Comparison of ENCODE assay signal across 28 cellular contexts in genomic region chr22:19195796-19196731, GRCh38. TPM values are rescaled to one million over a fixed set of nuclear protein-coding genes. Genes with fewer than 3 reads are reported as not detected.
DNase-seq lines count a peak whose midpoint lies in the region; ATAC-seq, FAIRE-seq and TF ChIP-seq lines count a peak whose summit lies in the region.
"Had no signal": no experiment of that assay in that cellular context is flagged by ENCODE, and none has a peak within 500 bp of the region (broad histone marks: within the 10 kb centered on the region; RNA-seq: fewer than 3 reads in every experiment).

No MANE protein-coding gene starts in this region.

- H4K20me1 ChIP-seq in Loucy (ENCODE audit: insufficient read depth, low read length, poor library complexity, severe bottlenecking) (no peaks in the 10 kb centered on the region), K562 (replicated peaks; ENCODE audit: control insufficient read depth, insufficient read depth, low read length) (no peaks in the 10 kb centered on the region; the same call in 1 of the 2 replicates)

- H3K79me2 ChIP-seq in Loucy (ENCODE audit: insufficient read depth, low read length) (no peaks in the 10 kb centered on the region), K562 (ENCODE audit: control insufficient read depth, insufficient read depth, low read length) (no peaks in the 10 kb centered on the region)

- DNase-seq in activated CD4-positive, alpha-beta T cell treated with anti-CD3 and anti-CD28 coated beads, Interleukin-2, amount 10 ng/mL, durations not matched to agents 7 days and 5 days: no peak
- DNase-seq in activated CD4-positive, alpha-beta T cell treated with anti-CD3 and anti-CD28 coated beads for 48 hours: no peak
- DNase-seq in K562 (ENCODE audit: extremely low read depth in 1 of 4, low spot score in 3 of 4) (peak; percentile 61 to 76 (median 74)), spleen (peak; percentile 75), retina (no peak), Kasumi-1 (lab: John Stamatoyannopoulos, UW) (no peak)
- DNase-seq: activated naive CD4-positive, alpha-beta T cell treated with anti-CD3 and anti-CD28 coated beads, Interleukin-2, amount 50 U/mL, for 16 hours; activated T-cell treated with anti-CD3 and anti-CD28 coated beads, Interleukin-2, amount 50 U/mL, for 4 hours; central memory CD4-positive, alpha-beta T cell; dermis blood vessel endothelial cell; DMS79 treated with DMSO at 0.1 percent for 48 hours; H9; left ventricle myocardium superior; naive thymus-derived CD8-positive, alpha-beta T cell; NCI-H1092; NCI-H187; NCI-H526 treated with DMSO at 0.1 percent for 48 hours; pancreas; RPMI8226; WERI-Rb-1 had no signal

- CTCF ChIA-PET in activated CD4-positive, alpha-beta T cell treated with anti-CD3 and anti-CD28 coated beads, Interleukin-2, amount 10 ng/mL, durations not matched to agents 7 days and 5 days (lab: Charles Lee): interaction anchor here (0.7 to 2.1 kb wide), 4 partner anchors 11 to 68 kb away, joined by 3 to 5 read pairs (median 4); no protein-coding TSS in a partner anchor
- CTCF ChIA-PET in K562 (lab: Yijun Ruan, JAX; ENCODE audit: low intra/inter-chr PET ratio): no interaction called here

- H3K27ac Mint-ChIP-seq in activated CD4-positive, alpha-beta T cell treated with anti-CD3 and anti-CD28 coated beads, Interleukin-2, amount 10 ng/mL, durations not matched to agents 7 days and 5 days: peak overlapping the region; percentile 51

- in situ Hi-C loops in K562 (cut with MboI): no loop called here

- intact Hi-C loops in K562 (cut with micrococcal nuclease): loop anchor here (2.0 kb wide), 1 partner anchor 51 kb away; the partner anchor contains the start of gene ESS2
- intact Hi-C loops in spleen (cut with DNase I; ENCODE audit: low total_unique reads): no loop called here

- H3K27me3 ChIP-seq in Loucy (ENCODE audit: insufficient read depth, low read length, poor library complexity, severe bottlenecking) (no peaks in the 10 kb centered on the region), K562 (ENCODE audit: control insufficient read depth in 2 of 2, insufficient read depth in 2 of 2, low read length in 2 of 2) (peaks cover 66 to 82% of the 10 kb centered on the region in 2 experiments), spleen (replicated peaks in 1 of 7) (no peaks in the 10 kb centered on the region)
- H3K27me3 ChIP-seq: pancreas, upper lobe of left lung had no signal

- TF ChIP-seq POLR2A in K562 (conservative IDR thresholded peaks at IDR 0.05) (no peak), spleen (IDR thresholded peaks at IDR 0.05) (no peak)

- peaks cover 15% of the 10 kb centered on the region for H3K4me1 Mint-ChIP-seq in activated CD4-positive, alpha-beta T cell treated with anti-CD3 and anti-CD28 coated beads, Interleukin-2, amount 10 ng/mL, durations not matched to agents 7 days and 5 days

- no TSS peak for BruUV-seq in K562 (replicated peaks; lab: Mats Ljungman, UMichigan)

- TF ChIP-seq CTCF in Loucy (conservative IDR thresholded peaks at IDR 0.05; ENCODE audit: low read length): no peak
- no peak for TF ChIP-seq CTCF in K562 (IDR thresholded peaks at IDR 0.05 in 2 of 3, conservative IDR thresholded peaks at IDR 0.05 in 1 of 3; ENCODE audit: insufficient read depth in 2 of 3, low read depth in 1 of 3, low read length in 3 of 3)
- no peak for TF ChIP-seq CTCF in spleen (IDR thresholded peaks at IDR 0.05 in 8 of 11, conservative IDR thresholded peaks at IDR 0.05 in 3 of 11)

- no peak for TF ChIP-seq EP300 in K562 (IDR thresholded peaks at IDR 0.05; ENCODE audit: low read length)

- H3K9ac ChIP-seq in Loucy (ENCODE audit: low read depth, low read length, poor library complexity, severe bottlenecking): peak overlapping the region; percentile 41
- peak overlapping the region in 1 of 2 experiments; percentile 15; a peak in 1 of 4 replicates for H3K9ac ChIP-seq in K562 (ENCODE audit: insufficient read depth in 1 of 2, low read depth in 2 of 2, low read length in 2 of 2)

- no peaks in the 10 kb centered on the region for H3K9me3 ChIP-seq in Loucy (ENCODE audit: insufficient read depth, low read depth, low read length)
- H3K9me3 ChIP-seq in K562 (replicated peaks; ENCODE audit: control insufficient read depth, insufficient read depth, low read depth, low read length): peaks cover 5% of the 10 kb centered on the region
- no peaks in the 10 kb centered on the region for H3K9me3 ChIP-seq in spleen
- H3K9me3 ChIP-seq: pancreas, upper lobe of left lung had no signal

- H3K9me2 ChIP-seq in Loucy (replicated peaks; ENCODE audit: low read depth, low read length): no peaks in the 10 kb centered on the region

- H2AFZ ChIP-seq in Loucy (ENCODE audit: low read length) (peak overlapping the region; percentile 47), K562 (ENCODE audit: low read depth, low read length) (no peak overlapping the region)

- H3K4me1 ChIP-seq in Loucy (ENCODE audit: insufficient read depth, low read length, poor library complexity, severe bottlenecking) (peaks cover 18% of the 10 kb centered on the region), K562 (replicated peaks in 1 of 2; ENCODE audit: control insufficient read depth in 2 of 2, insufficient read depth in 2 of 2, low read length in 2 of 2) (peaks cover 3 to 7% of the 10 kb centered on the region in 2 experiments; a peak in 4 of 5 replicates), spleen (peaks cover 0 to 8% (median 2%) of the 10 kb centered on the region in 6 donors)
- H3K4me1 ChIP-seq: pancreas, upper lobe of left lung had no signal

- H3K36me3 Mint-ChIP-seq in activated CD4-positive, alpha-beta T cell treated with anti-CD3 and anti-CD28 coated beads, Interleukin-2, amount 10 ng/mL, durations not matched to agents 7 days and 5 days (ENCODE audit: low read depth): no peaks in the 10 kb centered on the region
- H3K36me3 Mint-ChIP-seq: naive thymus-derived CD8-positive, alpha-beta T cell had no signal

- H3F3A ChIP-seq in Loucy (ENCODE audit: low read depth): no peaks in the 10 kb centered on the region

- H3K4me3 Mint-ChIP-seq in activated CD4-positive, alpha-beta T cell treated with anti-CD3 and anti-CD28 coated beads, Interleukin-2, amount 10 ng/mL, durations not matched to agents 7 days and 5 days: no peak overlapping the region
- H3K4me3 Mint-ChIP-seq: activated T-cell treated with anti-CD3 and anti-CD28 coated beads, Interleukin-2, amount 50 U/mL, for 4 hours; H9 had no signal

- POLR2A ChIA-PET in activated CD4-positive, alpha-beta T cell treated with anti-CD3 and anti-CD28 coated beads, Interleukin-2, amount 10 ng/mL, durations not matched to agents 7 days and 5 days (lab: Charles Lee): no interaction called here
- POLR2A ChIA-PET in K562 (lab: Yijun Ruan, JAX): interaction anchor here (0.7 to 10.0 kb wide), 7 partner anchors 9 to 72 kb away, joined by 3 to 191 read pairs (median 5); partner anchors contain the start of gene SLC25A1

- no peak overlapping the region for H3K27ac ChIP-seq in K562 (ENCODE audit: extremely low read depth, low read depth, low read length)
- H3K27ac ChIP-seq in spleen: no peak overlapping the region
- H3K27ac ChIP-seq: pancreas, SK-N-MC, upper lobe of left lung, WERI-Rb-1 had no signal

- H3K27me3 Mint-ChIP-seq in activated CD4-positive, alpha-beta T cell treated with anti-CD3 and anti-CD28 coated beads, Interleukin-2, amount 10 ng/mL, durations not matched to agents 7 days and 5 days: peaks cover 3% of the 10 kb centered on the region

- H3K4me3 ChIP-seq in Loucy (ENCODE audit: low read length, poor library complexity, severe bottlenecking) (peak overlapping the region; percentile 19), K562 (no peak overlapping the region), spleen (no peak overlapping the region)
- H3K4me3 ChIP-seq: pancreas, SK-N-MC, upper lobe of left lung had no signal

- H3K36me3 ChIP-seq in Loucy (ENCODE audit: insufficient read depth, low read length) (no peaks in the 10 kb centered on the region), K562 (ENCODE audit: control insufficient read depth, insufficient read depth, low read length) (no peaks in the 10 kb centered on the region), spleen (peaks cover 0 to 99% (median 0%) of the 10 kb centered on the region in 6 donors)
- H3K36me3 ChIP-seq: pancreas had no signal

- 0 out of 4 replicates have a peak, but pooled peaks of 1 of the 2 experiments have one; percentile 3 for TF ChIP-seq RAD21 in K562 (CRISPR knock-in tag; conservative IDR thresholded peaks at IDR 0.05 in 1 of 2, IDR thresholded peaks at IDR 0.05 in 1 of 2)

- peak; percentile 22 for ATAC-seq in K562
- no peak for ATAC-seq in HG03469 (IDR thresholded peaks at IDR 0.05; ENCODE audit: unreplicated experiment)
- ATAC-seq: activated T-cell treated with anti-CD3 and anti-CD28 coated beads, Interleukin-2, amount 50 U/mL, for 4 hours; left ventricle myocardium superior; naive thymus-derived CD8-positive, alpha-beta T cell; pancreas; right cardiac atrium had no signal

- WGBS in K562 (ENCODE audit: insufficient coverage, low coverage, missing lambda C conversion rate): 17% methylated on average over 23 of the region's 23 CpGs
- WGBS in spleen, 5 donors: 62 to 75% (median 68%) methylated on average over 14 to 23 of the region's 23 CpGs

- no peak for FAIRE-seq in K562 (lab: Jason Lieb, UNC)
- FAIRE-seq: islet of Langerhans, pancreas had no signal

- H3K4me2 ChIP-seq in Loucy (ENCODE audit: low read depth, low read length, poor library complexity, severe bottlenecking) (peak overlapping the region; percentile 61), K562 (ENCODE audit: insufficient read depth, low read length) (no peak overlapping the region)

- no peaks in the 10 kb centered on the region for H3K9me1 ChIP-seq in K562 (ENCODE audit: control insufficient read depth, insufficient read depth, low read length)

- H3K9me3 Mint-ChIP-seq in activated CD4-positive, alpha-beta T cell treated with anti-CD3 and anti-CD28 coated beads, Interleukin-2, amount 10 ng/mL, durations not matched to agents 7 days and 5 days: no peaks in the 10 kb centered on the region
- H3K9me3 Mint-ChIP-seq: activated T-cell treated with anti-CD3 and anti-CD28 coated beads, Interleukin-2, amount 50 U/mL, for 4 hours; H9; naive thymus-derived CD8-positive, alpha-beta T cell had no signal

RNA-seq across cellular contexts. Expression of gene SLC25A1, which starts 17.5 kb away (rescaled TPM):
- 10 to 100 TPM; 40.4 to 49.2 TPM for total RNA-seq in activated CD4-positive, alpha-beta T cell treated with anti-CD3 and anti-CD28 coated beads, Interleukin-2, amount 10 ng/mL, durations not matched to agents 7 days and 5 days
- total RNA-seq in K562 (2011; cell fraction: chromatin; rRNA removed; ENCODE audit: low replicate concordance): 34.4 and 107 TPM in 2 replicates
- total RNA-seq in K562 (2011; cell fraction: nucleolus; rRNA removed): 114 and 122 TPM in 2 replicates
- 76.8 and 81.5 TPM in 2 replicates for total RNA-seq in K562 (2011; cell fraction: nucleoplasm; rRNA removed)
- total RNA-seq in K562 (2014; rRNA removed) (329 and 469 TPM in 2 replicates), K562 (2014; rRNA removed; fragmentation: Illumina TruSeq; extraction: Trizol) (54.3 and 89.6 TPM in 2 replicates), K562 (2015; rRNA removed; fragmentation: Illumina TruSeq; extraction: Trizol) (109 and 119 TPM in 2 replicates), K562 (2021) (399 and 408 TPM in 2 replicates), spleen (10 to 100 TPM; 32.5 to 47.5 (median 36.0) TPM)
- polyA plus RNA-seq in K562 (2011; rRNA removed) (110 and 216 TPM in 2 replicates), K562 (2014; fragmentation: Illumina TruSeq; extraction: Trizol) (183 and 239 TPM in 2 replicates), K562 (2014; fragmentation: Nextera tagmentation; extraction: Ambion mirVana) (10 to 100 TPM; 11.0 to 23.7 TPM), K562 (2014; rRNA removed) (248 and 262 TPM in 2 replicates), spleen (10 to 100 TPM; 23.5 to 59.7 (median 26.1) TPM)
- 329 and 368 TPM in 2 replicates for polyA plus RNA-seq in K562 (2011; cell fraction: cytosol; rRNA removed)
- polyA plus RNA-seq in K562 (2011; cell fraction: nucleus; rRNA removed): 294 and 343 TPM in 2 replicates
- polyA plus RNA-seq in K562 (2012): 272 and 330 TPM in 2 replicates
- 64.7 and 77.1 TPM in 2 replicates for polyA minus RNA-seq in K562 (2011; rRNA and poly(A)+ RNA removed)
- 103 and 287 TPM in 2 replicates for polyA minus RNA-seq in K562 (2011; cell fraction: cytosol; rRNA and poly(A)+ RNA removed)
- polyA minus RNA-seq in K562 (2011; cell fraction: nucleus; rRNA and poly(A)+ RNA removed): 46.3 and 88.1 TPM in 2 replicates

RNA-seq across cellular contexts. Expression of gene GSC2, which starts 46.0 kb away (rescaled TPM):
- not detected for total RNA-seq in activated CD4-positive, alpha-beta T cell treated with anti-CD3 and anti-CD28 coated beads, Interleukin-2, amount 10 ng/mL, durations not matched to agents 7 days and 5 days
- not detected in 2 replicates for total RNA-seq in K562 (2011; cell fraction: chromatin; rRNA removed; ENCODE audit: low replicate concordance)
- not detected in 2 replicates for total RNA-seq in K562 (2011; cell fraction: nucleolus; rRNA removed)
- total RNA-seq in K562 (2011; cell fraction: nucleoplasm; rRNA removed): not detected in 2 replicates
- total RNA-seq in K562 (2014; rRNA removed) (not detected in 2 replicates), K562 (2014; rRNA removed; fragmentation: Illumina TruSeq; extraction: Trizol) (not detected in 2 replicates), K562 (2015; rRNA removed; fragmentation: Illumina TruSeq; extraction: Trizol) (not detected in 2 replicates), K562 (2021) (not detected in 2 replicates), spleen (not detected)
- polyA plus RNA-seq in K562 (2011; rRNA removed) (not detected in 2 replicates), K562 (2014; fragmentation: Illumina TruSeq; extraction: Trizol) (not detected in 2 replicates), K562 (2014; fragmentation: Nextera tagmentation; extraction: Ambion mirVana) (not detected), K562 (2014; rRNA removed) (not detected in 2 replicates), spleen (not detected)
- polyA plus RNA-seq in K562 (2011; cell fraction: cytosol; rRNA removed): not detected in 2 replicates
- not detected in 2 replicates for polyA plus RNA-seq in K562 (2011; cell fraction: nucleus; rRNA removed)
- not detected in 2 replicates for polyA plus RNA-seq in K562 (2012)
- polyA minus RNA-seq in K562 (2011; rRNA and poly(A)+ RNA removed): not detected in 2 replicates
- polyA minus RNA-seq in K562 (2011; cell fraction: cytosol; rRNA and poly(A)+ RNA removed): not detected in 2 replicates
- polyA minus RNA-seq in K562 (2011; cell fraction: nucleus; rRNA and poly(A)+ RNA removed): not detected in 2 replicates
- total RNA-seq: A172; activated T-cell treated with anti-CD3 and anti-CD28 coated beads, Interleukin-2, amount 50 U/mL, for 4 hours; aorta; dermis blood vessel endothelial cell; left ventricle myocardium superior; naive thymus-derived CD8-positive, alpha-beta T cell; pancreas; right cardiac atrium; upper lobe of left lung had no signal
- polyA plus RNA-seq: aorta; naive thymus-derived CD8-positive, alpha-beta T cell; pancreas; right cardiac atrium had no signal

RNA-seq across cellular contexts. Expression of gene ESS2, which starts 51.6 kb away (rescaled TPM):
- 10 to 100 TPM; 17.9 to 18.5 TPM for total RNA-seq in activated CD4-positive, alpha-beta T cell treated with anti-CD3 and anti-CD28 coated beads, Interleukin-2, amount 10 ng/mL, durations not matched to agents 7 days and 5 days
- total RNA-seq in K562 (2011; cell fraction: chromatin; rRNA removed; ENCODE audit: low replicate concordance): 22.9 and 43.9 TPM in 2 replicates
- 30.7 and 33.7 TPM in 2 replicates for total RNA-seq in K562 (2011; cell fraction: nucleolus; rRNA removed)
- total RNA-seq in K562 (2011; cell fraction: nucleoplasm; rRNA removed): 20.2 and 27.2 TPM in 2 replicates
- total RNA-seq in K562 (2014; rRNA removed) (42.5 and 47.4 TPM in 2 replicates), K562 (2014; rRNA removed; fragmentation: Illumina TruSeq; extraction: Trizol) (9.4 and 10.7 TPM in 2 replicates), K562 (2015; rRNA removed; fragmentation: Illumina TruSeq; extraction: Trizol) (28.3 and 30.9 TPM in 2 replicates), K562 (2021) (51.3 and 52.8 TPM in 2 replicates), spleen (10 to 100 TPM; 13.4 to 21.3 (median 16.4) TPM)
- polyA plus RNA-seq in K562 (2011; rRNA removed) (26.8 and 44.0 TPM in 2 replicates), K562 (2014; fragmentation: Illumina TruSeq; extraction: Trizol) (23.6 and 41.0 TPM in 2 replicates), K562 (2014; fragmentation: Nextera tagmentation; extraction: Ambion mirVana) (1 to 10 TPM in 1 of 2 experiments, under 1 TPM in 1; 0.70 to 1.9 TPM), K562 (2014; rRNA removed) (47.1 and 58.1 TPM in 2 replicates), spleen (10 to 100 TPM; 13.2 to 17.3 (median 16.9) TPM)
- polyA plus RNA-seq in K562 (2011; cell fraction: cytosol; rRNA removed): 44.3 and 59.3 TPM in 2 replicates
- 50.0 and 63.7 TPM in 2 replicates for polyA plus RNA-seq in K562 (2011; cell fraction: nucleus; rRNA removed)
- 34.4 and 35.2 TPM in 2 replicates for polyA plus RNA-seq in K562 (2012)
- 11.3 and 13.6 TPM in 2 replicates for polyA minus RNA-seq in K562 (2011; rRNA and poly(A)+ RNA removed)
- 16.3 and 30.8 TPM in 2 replicates for polyA minus RNA-seq in K562 (2011; cell fraction: cytosol; rRNA and poly(A)+ RNA removed)
- polyA minus RNA-seq in K562 (2011; cell fraction: nucleus; rRNA and poly(A)+ RNA removed): 11.7 and 24.3 TPM in 2 replicates

Comparison
In these comparisons a context has a peak if more than half of its experiments do, and no peak if none do; other contexts are left out.
1. DNase-seq: peak in K562 (4 of 4) and spleen (single experiment); none in activated CD4-positive, alpha-beta T cell treated with anti-CD3 and anti-CD28 coated beads, Interleukin-2, amount 10 ng/mL, durations not matched to agents 7 days and 5 days (single experiment), activated CD4-positive, alpha-beta T cell treated with anti-CD3 and anti-CD28 coated beads for 48 hours (single experiment), retina (single experiment) and Kasumi-1 (0 of 2).